38 cellular contexts compared by ENCODE assay signal in genomic region chr4:67447873-67448272, GRCh38.
"Had no signal": no experiment of that assay in that cellular context is flagged by ENCODE, and none has a peak within 500 bp of the region (broad histone marks: within the 10 kb centered on the region; RNA-seq: fewer than 3 reads in every experiment).

No MANE protein-coding gene starts in this region.

- H3K4me1 ChIP-seq: adrenal gland, ascending aorta, body of pancreas, breast epithelium, colonic mucosa had no signal

- H3K4me3 Mint-ChIP-seq: activated naive CD4-positive, alpha-beta T cell treated with anti-CD3 and anti-CD28 coated beads for 36 hours; activated naive CD4-positive, alpha-beta T cell treated with anti-CD3 and anti-CD28 coated beads, Interleukin-2, amount 10 ng/mL, durations not matched to agents 7 days and 5 days; activated naive CD4-positive, alpha-beta T cell treated with anti-CD3 and anti-CD28 coated beads, Interleukin-2, amount 50 U/mL, for 24 hours; activated naive CD8-positive, alpha-beta T cell; activated naive CD8-positive, alpha-beta T cell treated with anti-CD3 and anti-CD28 coated beads for 36 hours; activated naive CD8-positive, alpha-beta T cell treated with anti-CD3 and anti-CD28 coated beads, Interleukin-2, amount 10 ng/mL, durations not matched to agents 7 days and 5 days; activated naive CD8-positive, alpha-beta T cell treated with anti-CD3 and anti-CD28 coated beads, Interleukin-2, amount 50 U/mL, for 24 hours; activated T-cell treated with anti-CD3 and anti-CD28 coated beads, Interleukin-2, amount 50 U/mL, for 72 hours; activated T-helper 1 cell treated with anti-CD3 and anti-CD28 coated beads, Interleukin-12 subunit alpha, Interleukin-12 subunit beta, Interleukin-2, Interleukin-4 antibody, amounts not matched to agents 30 ng/mL and 10 ng/mL and 1 ng/mL, durations not matched to agents 14 hours and 24 hours and 36 hours; activated T-helper 17 cell treated with anti-CD3 and anti-CD28 coated beads, Interleukin-2, amount 50 U/mL, for 72 hours; brain; central memory CD8-positive, alpha-beta T cell had no signal

- H3K27ac Mint-ChIP-seq: activated naive CD4-positive, alpha-beta T cell treated with anti-CD3 and anti-CD28 coated beads for 36 hours; activated naive CD4-positive, alpha-beta T cell treated with anti-CD3 and anti-CD28 coated beads, Interleukin-2, amount 10 ng/mL, durations not matched to agents 7 days and 5 days; activated naive CD4-positive, alpha-beta T cell treated with anti-CD3 and anti-CD28 coated beads, Interleukin-2, amount 50 U/mL, for 24 hours; activated naive CD4-positive, alpha-beta T cell treated with anti-CD3 and anti-CD28 coated beads, Interleukin-2, amount 50 U/mL, for 72 hours; activated naive CD8-positive, alpha-beta T cell; activated naive CD8-positive, alpha-beta T cell treated with anti-CD3 and anti-CD28 coated beads for 36 hours; activated naive CD8-positive, alpha-beta T cell treated with anti-CD3 and anti-CD28 coated beads, Interleukin-2, amount 10 ng/mL, durations not matched to agents 7 days and 5 days; activated naive CD8-positive, alpha-beta T cell treated with anti-CD3 and anti-CD28 coated beads, Interleukin-2, amount 50 U/mL, for 24 hours; activated T-cell treated with anti-CD3 and anti-CD28 coated beads, Interleukin-2, amount 50 U/mL, for 72 hours; activated T-helper 1 cell treated with anti-CD3 and anti-CD28 coated beads, Interleukin-12 subunit alpha, Interleukin-12 subunit beta, Interleukin-2, Interleukin-4 antibody, amounts not matched to agents 30 ng/mL and 10 ng/mL and 1 ng/mL, durations not matched to agents 14 hours and 24 hours and 36 hours; activated T-helper 17 cell treated with anti-CD3 and anti-CD28 coated beads, Interleukin-2, amount 50 U/mL, for 72 hours; activated T-helper 2 cell treated with anti-CD3 and anti-CD28 coated beads, Interferon-gamma antibody, Interleukin-2, Interleukin-4, amounts not matched to agents 10 μg/mL and 5 μg/mL and 100 μg/mL, durations not matched to agents 14 hours and 24 hours and 36 hours; brain had no signal

- H3K4me1 Mint-ChIP-seq: activated naive CD4-positive, alpha-beta T cell treated with anti-CD3 and anti-CD28 coated beads, Interleukin-2, amount 10 ng/mL, durations not matched to agents 7 days and 5 days; activated naive CD8-positive, alpha-beta T cell treated with anti-CD3 and anti-CD28 coated beads for 36 hours; activated naive CD8-positive, alpha-beta T cell treated with anti-CD3 and anti-CD28 coated beads, Interleukin-2, amount 10 ng/mL, durations not matched to agents 7 days and 5 days; activated naive CD8-positive, alpha-beta T cell treated with anti-CD3 and anti-CD28 coated beads, Interleukin-2, amount 50 U/mL, for 24 hours; activated T-helper 17 cell treated with anti-CD3 and anti-CD28 coated beads, Interleukin-2, amount 50 U/mL, for 72 hours; brain; central memory CD8-positive, alpha-beta T cell had no signal

- H3K9me3 ChIP-seq: adrenal gland, body of pancreas, colonic mucosa had no signal

- H3K9me3 Mint-ChIP-seq: activated T-helper 17 cell treated with anti-CD3 and anti-CD28 coated beads, Interleukin-2, amount 50 U/mL, for 72 hours; central memory CD8-positive, alpha-beta T cell had no signal

- ATAC-seq: activated naive CD4-positive, alpha-beta T cell treated with anti-CD3 and anti-CD28 coated beads, Interleukin-2, amount 50 U/mL, for 72 hours; activated naive CD8-positive, alpha-beta T cell treated with anti-CD3 and anti-CD28 coated beads, Interleukin-2, amount 50 U/mL, for 24 hours; activated T-cell treated with anti-CD3 and anti-CD28 coated beads, Interleukin-2, amount 50 U/mL, for 72 hours; activated T-helper 17 cell treated with anti-CD3 and anti-CD28 coated beads, Interleukin-2, amount 50 U/mL, for 72 hours; body of pancreas had no signal

- H3K27me3 Mint-ChIP-seq: activated naive CD4-positive, alpha-beta T cell treated with anti-CD3 and anti-CD28 coated beads, Interleukin-2, amount 10 ng/mL, durations not matched to agents 7 days and 5 days; activated naive CD4-positive, alpha-beta T cell treated with anti-CD3 and anti-CD28 coated beads, Interleukin-2, amount 50 U/mL, for 24 hours; activated naive CD8-positive, alpha-beta T cell; activated naive CD8-positive, alpha-beta T cell treated with anti-CD3 and anti-CD28 coated beads for 36 hours; activated naive CD8-positive, alpha-beta T cell treated with anti-CD3 and anti-CD28 coated beads, Interleukin-2, amount 10 ng/mL, durations not matched to agents 7 days and 5 days; activated naive CD8-positive, alpha-beta T cell treated with anti-CD3 and anti-CD28 coated beads, Interleukin-2, amount 50 U/mL, for 24 hours; activated T-helper 17 cell treated with anti-CD3 and anti-CD28 coated beads, Interleukin-2, amount 50 U/mL, for 72 hours; brain; central memory CD8-positive, alpha-beta T cell had no signal

- H3K27ac ChIP-seq: adrenal gland, ascending aorta, body of pancreas, brain microvascular endothelial cell, breast epithelium, cardiac muscle cell, colonic mucosa had no signal

- H3K4me3 ChIP-seq: adrenal gland, ascending aorta, body of pancreas, breast epithelium, cardiac muscle cell, colonic mucosa had no signal

- H3K36me3 ChIP-seq: adrenal gland, ascending aorta, brain microvascular endothelial cell, breast epithelium, cardiac muscle cell, colonic mucosa had no signal

- DNase-seq: activated effector memory CD4-positive, alpha-beta T cell treated with anti-CD3 and anti-CD28 coated beads, Interleukin-2, amount 50 U/mL, for 16 hours; activated effector memory CD4-positive, alpha-beta T cell treated with Interleukin-2 at 50 U/mL for 16 hours; activated gamma-delta T cell; activated gamma-delta T cell treated with Interleukin-2 at 50 U/mL for 16 hours; activated naive CD4-positive, alpha-beta T cell; activated naive CD4-positive, alpha-beta T cell treated with anti-CD3 and anti-CD28 coated beads for 36 hours; activated naive CD4-positive, alpha-beta T cell treated with anti-CD3 and anti-CD28 coated beads, Interleukin-2, amount 10 ng/mL, durations not matched to agents 7 days and 5 days; activated naive CD4-positive, alpha-beta T cell treated with anti-CD3 and anti-CD28 coated beads, Interleukin-2, amount 50 U/mL, for 16 hours; activated naive CD4-positive, alpha-beta T cell treated with Interleukin-2 at 50 U/mL for 16 hours; activated naive CD8-positive, alpha-beta T cell treated with anti-CD3 and anti-CD28 coated beads for 36 hours; activated naive CD8-positive, alpha-beta T cell treated with anti-CD3 and anti-CD28 coated beads, Interleukin-2, amount 10 ng/mL, durations not matched to agents 7 days and 5 days; activated naive CD8-positive, alpha-beta T cell treated with anti-CD3 and anti-CD28 coated beads, Interleukin-2, amount 50 U/mL, for 24 hours; activated T-cell treated with anti-CD3 and anti-CD28 coated beads, Interleukin-2, amount 50 U/mL, for 48 hours; activated T-cell treated with anti-CD3 and anti-CD28 coated beads, Interleukin-2, amount 50 U/mL, for 72 hours; adrenal gland; amniotic stem cell; amygdala; anterior cingulate cortex; aorta; body of pancreas; brain microvascular endothelial cell; caudate nucleus; central memory CD4-positive, alpha-beta T cell; cerebellar nuclear complex; colonic mucosa had no signal

- FAIRE-seq: astrocyte, bronchial epithelial cell had no signal

- H3K27me3 ChIP-seq: adrenal gland, ascending aorta, body of pancreas, brain microvascular endothelial cell, breast epithelium, cardiac muscle cell, colonic mucosa had no signal
